In the genomic region with DNA sequence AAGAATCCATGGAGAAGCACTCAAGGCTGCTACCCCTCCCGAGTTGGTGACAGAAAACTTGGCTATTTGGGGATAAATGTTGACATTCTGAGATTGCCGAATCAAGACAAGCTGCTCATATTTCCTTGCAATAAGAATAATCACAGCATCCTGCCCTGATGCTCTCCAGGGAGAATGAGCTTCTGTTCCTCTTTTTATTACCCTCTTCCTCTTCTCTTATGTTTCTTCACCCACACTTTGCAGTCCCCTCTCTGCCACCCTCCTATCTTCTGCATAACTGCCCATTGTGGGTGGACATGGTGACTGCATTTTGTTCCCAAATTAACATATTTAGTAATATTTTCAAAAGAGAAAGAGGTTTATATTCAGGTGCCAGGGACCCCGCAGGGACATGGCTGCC, we compare ENCODE assay signal across 13 cellular contexts. TPM values are rescaled to one million over a fixed set of nuclear protein-coding genes. Genes with fewer than 3 reads are reported as not detected.
DNase-seq lines count a peak whose midpoint lies in the region; ATAC-seq and TF ChIP-seq lines count a peak whose summit lies in the region.
"Had no signal": no experiment of that assay in that cellular context is flagged by ENCODE, and none has a peak within 500 bp of the region (broad histone marks: within the 10 kb centered on the region; RNA-seq: fewer than 3 reads in every experiment).

No MANE protein-coding gene starts in this region.

- no peak for TF ChIP-seq EP300 in sigmoid colon (IDR thresholded peaks at IDR 0.05)

- no peak for TF ChIP-seq POLR2A in sigmoid colon (IDR thresholded peaks at IDR 0.05)

- H3K27ac Mint-ChIP-seq in CD4-positive, CD25-positive, alpha-beta regulatory T cell, result peak overlapping the region in 1 of 3 donors; percentile 50
- no peak overlapping the region for H3K27ac Mint-ChIP-seq in activated T-helper 17 cell treated with anti-CD3 and anti-CD28 coated beads, Interleukin-2, amount 50 U/mL, for 72 hours
- H3K27ac Mint-ChIP-seq: stimulated activated naive CD8-positive, alpha-beta T cell treated with anti-CD3 and anti-CD28 coated beads, Interleukin-15, amount 100 ng/mL, for 72 hours had no signal

- no peak for TF ChIP-seq CTCF in sigmoid colon (IDR thresholded peaks at IDR 0.05)

- no peaks in the 10 kb centered on the region for H3K9me3 Mint-ChIP-seq in CD4-positive, CD25-positive, alpha-beta regulatory T cell
- H3K9me3 Mint-ChIP-seq in activated T-helper 17 cell treated with anti-CD3 and anti-CD28 coated beads, Interleukin-2, amount 50 U/mL, for 72 hours, result no peaks in the 10 kb centered on the region
- H3K9me3 Mint-ChIP-seq: stimulated activated naive CD8-positive, alpha-beta T cell treated with anti-CD3 and anti-CD28 coated beads, Interleukin-15, amount 100 ng/mL, for 72 hours had no signal

- H3K27ac ChIP-seq in CD4-positive, CD25-positive, alpha-beta regulatory T cell (ENCODE audit: insufficient read depth, low read length, poor library complexity, severe bottlenecking), result no peak overlapping the region
- no peak overlapping the region for H3K27ac ChIP-seq in sigmoid colon
- H3K27ac ChIP-seq: RWPE1 had no signal

- no peaks in the 10 kb centered on the region for H3K9me3 ChIP-seq in CD4-positive, CD25-positive, alpha-beta regulatory T cell (ENCODE audit: control insufficient read depth in 2 of 2, low read length in 2 of 2)
- H3K9me3 ChIP-seq in sigmoid colon, result no peaks in the 10 kb centered on the region

- no peaks in the 10 kb centered on the region for H3K36me3 Mint-ChIP-seq in CD4-positive, CD25-positive, alpha-beta regulatory T cell
- no peaks in the 10 kb centered on the region for H3K36me3 Mint-ChIP-seq in activated T-helper 17 cell treated with anti-CD3 and anti-CD28 coated beads, Interleukin-2, amount 50 U/mL, for 72 hours (ENCODE audit: low read depth)

- 43 to 67% methylated on average over 3 of the region's 3 CpGs for WGBS in sigmoid colon, 2 donors

- H3K36me3 ChIP-seq in CD4-positive, CD25-positive, alpha-beta regulatory T cell (ENCODE audit: control insufficient read depth, insufficient read depth, low read length), result no peaks in the 10 kb centered on the region
- no peaks in the 10 kb centered on the region for H3K36me3 ChIP-seq in sigmoid colon

- intact Hi-C loops in sigmoid colon (cut with DNase I), result no loop called here

- peak; percentile 45 to 54 for ATAC-seq in CD4-positive, CD25-positive, alpha-beta regulatory T cell (ENCODE audit: low read depth in 2 of 2)
- peak; percentile 62 for ATAC-seq in GM19452 (IDR thresholded peaks at IDR 0.05; ENCODE audit: unreplicated experiment)
- ATAC-seq in HG03039 (IDR thresholded peaks at IDR 0.05; ENCODE audit: unreplicated experiment), result peak; percentile 48
- no peak for ATAC-seq in activated T-helper 17 cell treated with anti-CD3 and anti-CD28 coated beads, Interleukin-2, amount 50 U/mL, for 72 hours (replicated peaks)
- ATAC-seq: stimulated activated naive CD8-positive, alpha-beta T cell treated with anti-CD3 and anti-CD28 coated beads, Interleukin-15, amount 100 ng/mL, for 72 hours had no signal

- peaks cover 18% of the 10 kb centered on the region for H3K27me3 Mint-ChIP-seq in CD4-positive, CD25-positive, alpha-beta regulatory T cell
- H3K27me3 Mint-ChIP-seq in activated T-helper 17 cell treated with anti-CD3 and anti-CD28 coated beads, Interleukin-2, amount 50 U/mL, for 72 hours, result peaks cover 15% of the 10 kb centered on the region

- H3K4me3 ChIP-seq in CD4-positive, CD25-positive, alpha-beta regulatory T cell (ENCODE audit: low read depth, low read length), result no peak overlapping the region
- no peak overlapping the region for H3K4me3 ChIP-seq in sigmoid colon

- DNase-seq in CD4-positive, CD25-positive, alpha-beta regulatory T cell, result no peak
- DNase-seq in NOMO-1 treated with dmso at 0.1 percent for 144 hours (lab: John Stamatoyannopoulos, UW; ENCODE audit: unreplicated experiment) (peak; percentile 80), OCI-M1 (lab: John Stamatoyannopoulos, UW) (no peak), sigmoid colon (no peak)
- no peak for DNase-seq in activated T-cell treated with anti-CD3 and anti-CD28 coated beads, Interleukin-2, amount 50 U/mL, for 48 hours
- DNase-seq: aorta; stimulated activated naive CD8-positive, alpha-beta T cell treated with anti-CD3 and anti-CD28 coated beads, Interleukin-15, amount 100 ng/mL, for 72 hours had no signal

- H3K4me1 Mint-ChIP-seq in CD4-positive, CD25-positive, alpha-beta regulatory T cell, result peaks cover 0 to 1% (median under 1%) of the 10 kb centered on the region in 4 donors
- H3K4me1 Mint-ChIP-seq in activated T-helper 17 cell treated with anti-CD3 and anti-CD28 coated beads, Interleukin-2, amount 50 U/mL, for 72 hours, result no peaks in the 10 kb centered on the region
- H3K4me1 Mint-ChIP-seq: stimulated activated naive CD8-positive, alpha-beta T cell treated with anti-CD3 and anti-CD28 coated beads, Interleukin-15, amount 100 ng/mL, for 72 hours had no signal

- no peak overlapping the region for H3K4me3 Mint-ChIP-seq in CD4-positive, CD25-positive, alpha-beta regulatory T cell
- H3K4me3 Mint-ChIP-seq in activated T-helper 17 cell treated with anti-CD3 and anti-CD28 coated beads, Interleukin-2, amount 50 U/mL, for 72 hours, result no peak overlapping the region
- H3K4me3 Mint-ChIP-seq: stimulated activated naive CD8-positive, alpha-beta T cell treated with anti-CD3 and anti-CD28 coated beads, Interleukin-15, amount 100 ng/mL, for 72 hours had no signal

- no peaks in the 10 kb centered on the region for H3K27me3 ChIP-seq in CD4-positive, CD25-positive, alpha-beta regulatory T cell (ENCODE audit: control insufficient read depth, insufficient read depth, low read length)
- H3K27me3 ChIP-seq in sigmoid colon, result no peaks in the 10 kb centered on the region

- no peaks in the 10 kb centered on the region for H3K4me1 ChIP-seq in CD4-positive, CD25-positive, alpha-beta regulatory T cell (ENCODE audit: control insufficient read depth, insufficient read depth, low read length, poor library complexity, severe bottlenecking)
- H3K4me1 ChIP-seq in sigmoid colon, result no peaks in the 10 kb centered on the region

RNA-seq across cellular contexts. Expression of gene MSGN1, which starts 11.9 kb away (rescaled TPM):
- total RNA-seq in CD4-positive, CD25-positive, alpha-beta regulatory T cell, result not detected
- polyA plus RNA-seq in CD4-positive, CD25-positive, alpha-beta regulatory T cell, result not detected
- total RNA-seq in activated T-helper 17 cell treated with anti-CD3 and anti-CD28 coated beads, Interleukin-2, amount 50 U/mL, for 72 hours, result not detected
- not detected for total RNA-seq in sigmoid colon
- under 1 TPM in 1 of 3 donors, not detected in 2; 0.41 TPM for polyA plus RNA-seq in sigmoid colon
- total RNA-seq: aorta, lung microvascular endothelial cell, skeletal muscle tissue had no signal
- polyA plus RNA-seq: aorta had no signal

RNA-seq across cellular contexts. Expression of gene GEN1, which starts 50.4 kb away (rescaled TPM):
- total RNA-seq in CD4-positive, CD25-positive, alpha-beta regulatory T cell, result 11.2 TPM
- polyA plus RNA-seq in CD4-positive, CD25-positive, alpha-beta regulatory T cell, result 1 to 10 TPM in 3 of 4 donors, under 1 TPM in 1; 0.94 to 2.3 (median 1.5) TPM
- total RNA-seq in activated T-helper 17 cell treated with anti-CD3 and anti-CD28 coated beads, Interleukin-2, amount 50 U/mL, for 72 hours, result 10 to 100 TPM; 27.6 to 38.3 TPM
- 1 to 10 TPM in 3 of 4 donors, under 1 TPM in 1; 0.49 to 5.0 (median 2.3) TPM for total RNA-seq in sigmoid colon
- polyA plus RNA-seq in sigmoid colon, result 1 to 10 TPM; 2.1 to 9.0 (median 3.6) TPM

RNA-seq across cellular contexts. Expression of gene SMC6, which starts 50.7 kb away (rescaled TPM):
- 34.4 TPM for total RNA-seq in CD4-positive, CD25-positive, alpha-beta regulatory T cell
- polyA plus RNA-seq in CD4-positive, CD25-positive, alpha-beta regulatory T cell, result 10 to 100 TPM; 11.5 to 24.8 (median 19.7) TPM
- total RNA-seq in activated T-helper 17 cell treated with anti-CD3 and anti-CD28 coated beads, Interleukin-2, amount 50 U/mL, for 72 hours, result 10 to 100 TPM; 14.1 to 22.3 TPM
- 10 to 100 TPM in 3 of 4 donors, 1 to 10 TPM in 1; 8.3 to 12.7 (median 10.8) TPM for total RNA-seq in sigmoid colon
- 10 to 100 TPM in 1 of 3 donors, 1 to 10 TPM in 2; 6.6 to 15.8 (median 8.8) TPM for polyA plus RNA-seq in sigmoid colon
